13 cellular contexts compared by ENCODE assay signal in the genomic region with DNA sequence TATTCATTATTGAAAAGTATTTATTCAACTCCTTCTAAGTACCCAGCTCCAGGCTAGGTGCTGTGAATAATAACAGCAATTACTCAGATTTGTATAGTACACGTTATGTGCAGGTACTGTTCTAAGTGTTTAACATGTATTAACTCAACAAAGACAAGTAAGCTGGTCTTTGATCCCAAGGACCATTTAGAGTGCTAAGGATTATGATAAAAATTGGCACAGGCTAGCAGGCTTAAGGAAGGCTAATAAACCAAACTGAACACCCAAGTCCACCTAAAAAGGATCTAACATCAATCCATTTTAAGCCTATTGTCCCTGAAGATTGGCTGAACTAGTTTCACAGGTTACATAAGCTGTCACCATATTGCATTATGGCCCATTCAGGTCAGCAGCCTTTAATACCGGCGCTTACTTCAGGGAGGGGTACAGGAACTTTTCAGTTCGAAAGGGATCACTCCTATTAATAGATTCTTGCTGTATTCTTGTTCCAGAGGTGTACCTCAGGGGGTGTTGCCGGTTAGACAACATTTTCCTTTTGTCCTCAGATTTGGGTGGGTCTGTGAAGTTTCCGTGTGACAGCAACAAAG.
DNase-seq lines count a peak whose midpoint lies in the region; TF ChIP-seq lines count a peak whose summit lies in the region.
"Had no signal": no experiment of that assay in that cellular context is flagged by ENCODE, and none has a peak within 500 bp of the region (broad histone marks: within the 10 kb centered on the region; RNA-seq: fewer than 3 reads in every experiment).

No MANE protein-coding gene starts in this region.

- H3K9me3 Mint-ChIP-seq in type B pancreatic cell: peaks cover 18% of the 10 kb centered on the region
- H3K9me3 Mint-ChIP-seq: HFFc6 had no signal

- DNase-seq in NCI-H1436 (lab: John Stamatoyannopoulos, UW): peak; percentile 2
- no peak for DNase-seq in NCI-H1436 treated with DMSO at 0.1 percent for 48 hours (lab: John Stamatoyannopoulos, UW)
- DNase-seq in NCI-H69 (lab: John Stamatoyannopoulos, UW): peak; percentile 59
- DNase-seq in NCI-H82 (lab: John Stamatoyannopoulos, UW): peak; percentile 63
- no peak for DNase-seq in type B pancreatic cell (ENCODE audit: extremely low spot score, unreplicated experiment)
- no peak for DNase-seq in medulla oblongata (ENCODE audit: extremely low spot score)
- DNase-seq in NCI-H345 (lab: John Stamatoyannopoulos, UW): no peak
- DNase-seq: BE2C; CD4-positive, alpha-beta memory T cell; DND-41; GDM1; HCEC 1CT; HFFc6 had no signal

- TF ChIP-seq CTCF in type B pancreatic cell (conservative IDR thresholded peaks at IDR 0.05): no peak

- peak overlapping the region; percentile 18 for H3K4me3 Mint-ChIP-seq in type B pancreatic cell
- H3K4me3 Mint-ChIP-seq: CD4-positive, alpha-beta memory T cell; HFFc6 had no signal

- no peaks in the 10 kb centered on the region for H3K27me3 Mint-ChIP-seq in type B pancreatic cell
- H3K27me3 Mint-ChIP-seq: CD4-positive, alpha-beta memory T cell had no signal

- H3K4me1 Mint-ChIP-seq in type B pancreatic cell (ENCODE audit: unreplicated experiment): no peaks in the 10 kb centered on the region
- H3K4me1 Mint-ChIP-seq: CD4-positive, alpha-beta memory T cell had no signal

- no peaks in the 10 kb centered on the region for H3K36me3 Mint-ChIP-seq in type B pancreatic cell

- peak overlapping the region; percentile 93 for H3K27ac Mint-ChIP-seq in type B pancreatic cell
- H3K27ac Mint-ChIP-seq: CD4-positive, alpha-beta memory T cell; HFFc6 had no signal

Comparison
In these comparisons a context has a peak if more than half of its experiments do, and no peak if none do; other contexts are left out.
1. DNase-seq: peak in NCI-H1436 (single experiment), NCI-H69 (single experiment) and NCI-H82 (single experiment); none in NCI-H1436 treated with DMSO at 0.1 percent for 48 hours (single experiment), type B pancreatic cell (single experiment), medulla oblongata (single experiment) and NCI-H345 (single experiment).